Comparison of ENCODE assay signal across 17 cellular contexts in the genomic region with DNA sequence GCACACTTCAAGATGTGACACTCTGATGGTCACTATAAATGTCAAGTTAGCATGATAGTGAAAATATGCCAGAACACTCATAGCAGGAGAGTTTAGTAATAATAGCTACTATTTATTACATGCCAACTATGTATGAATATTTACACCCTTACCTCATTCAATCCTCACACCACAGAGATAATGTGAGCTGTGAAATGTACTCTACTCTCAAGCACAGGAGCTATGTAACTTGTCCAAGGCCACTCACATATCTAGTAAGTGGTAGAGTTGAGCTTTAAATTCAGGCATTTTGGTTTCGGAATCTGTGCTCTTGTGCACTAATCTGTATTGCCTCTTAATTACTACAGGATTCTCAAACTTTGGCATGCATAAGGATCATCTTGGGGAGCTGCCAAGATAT.
DNase-seq lines count a peak whose midpoint lies in the region; ATAC-seq and TF ChIP-seq lines count a peak whose summit lies in the region.
"Had no signal": no experiment of that assay in that cellular context is flagged by ENCODE, and none has a peak within 500 bp of the region (broad histone marks: within the 10 kb centered on the region; RNA-seq: fewer than 3 reads in every experiment).

No MANE protein-coding gene starts in this region.

- ATAC-seq in activated CD4-positive, CD25-positive, alpha-beta regulatory T cell treated with anti-CD3 and anti-CD28 coated beads, Interleukin-2, amount 50 U/mL, for 24 hours = peak; percentile 21 to 65
- ATAC-seq in left cardiac atrium (peak; percentile 93), upper lobe of right lung (peak; percentile 45), GM18867 (IDR thresholded peaks at IDR 0.05; ENCODE audit: unreplicated experiment) (no peak)

- no peaks in the 10 kb centered on the region for H3K36me3 ChIP-seq in upper lobe of right lung

- intact Hi-C loops in left cardiac atrium (cut with DNase I) = no loop called here
- intact Hi-C loops in upper lobe of right lung (cut with DNase I) = no loop called here

- H3K4me3 ChIP-seq in coronary artery = peak overlapping the region; percentile 29
- no peak overlapping the region for H3K4me3 ChIP-seq in upper lobe of right lung

- TF ChIP-seq CTCF in coronary artery (IDR thresholded peaks at IDR 0.05) = no peak
- no peak for TF ChIP-seq CTCF in upper lobe of right lung (IDR thresholded peaks at IDR 0.05)

- H3K27me3 ChIP-seq in upper lobe of right lung = no peaks in the 10 kb centered on the region

- no peak for DNase-seq in activated CD4-positive, CD25-positive, alpha-beta regulatory T cell (lab: John Stamatoyannopoulos, UW)
- DNase-seq in coronary artery (ENCODE audit: low spot score) (no peak), left cardiac atrium (no peak), upper lobe of right lung (no peak), NCI-H510A (lab: John Stamatoyannopoulos, UW) (no peak), NCI-H2029 (lab: John Stamatoyannopoulos, UW) (no peak)
- DNase-seq: 8988T, COR-L47, HCEC 1CT, Karpas-422, NCI-H1436, NCI-H2029 treated with DMSO at 0.1 percent for 48 hours, NCI-H2171, OCI-M1, SIG-M5 had no signal

- H3K9me3 ChIP-seq in upper lobe of right lung = no peaks in the 10 kb centered on the region

- H3K27ac ChIP-seq in coronary artery (peak overlapping the region in 1 of 2 donors; percentile 26), upper lobe of right lung (no peak overlapping the region)

- H3K4me1 ChIP-seq in upper lobe of right lung = no peaks in the 10 kb centered on the region
